Comparison of ENCODE assay signal across 16 cellular contexts in the genomic region with DNA sequence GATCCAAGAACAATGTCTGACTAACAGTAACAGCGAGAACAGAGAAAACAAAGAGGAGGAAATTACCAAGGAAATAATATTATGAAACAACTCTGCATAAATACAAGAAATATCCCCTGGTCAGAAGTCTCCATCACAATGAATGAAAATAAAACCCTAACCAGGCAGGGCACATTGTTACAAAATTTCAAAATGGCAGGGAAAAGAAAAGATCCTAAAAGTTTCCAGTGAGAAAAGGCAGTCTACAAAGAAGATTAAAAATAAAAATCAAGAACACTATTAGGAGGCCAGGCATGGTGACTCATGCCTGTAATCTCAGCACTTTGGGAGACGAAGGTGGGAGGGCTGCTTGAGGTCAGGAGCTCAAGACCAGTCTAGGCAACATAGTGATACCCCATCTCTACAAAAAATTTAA. TPM values are rescaled to one million over a fixed set of nuclear protein-coding genes. Genes with fewer than 3 reads are reported as not detected.
DNase-seq lines count a peak whose midpoint lies in the region; ATAC-seq, FAIRE-seq and TF ChIP-seq lines count a peak whose summit lies in the region.
"Had no signal": no experiment of that assay in that cellular context is flagged by ENCODE, and none has a peak within 500 bp of the region (broad histone marks: within the 10 kb centered on the region; RNA-seq: fewer than 3 reads in every experiment).

No MANE protein-coding gene starts in this region.

- H3K4me1 ChIP-seq in ACC112 (ENCODE audit: control insufficient read depth, insufficient read depth, low read length, unreplicated experiment) = peaks cover 64% of the 10 kb centered on the region
- H3K4me1 ChIP-seq: neural progenitor cell had no signal

- TF ChIP-seq CTCF in endothelial cell (IDR thresholded peaks at IDR 0.05; ENCODE audit: unreplicated experiment) = no peak

- H3K9me3 Mint-ChIP-seq in endothelial cell (ENCODE audit: unreplicated experiment) = no peaks in the 10 kb centered on the region
- no peaks in the 10 kb centered on the region for H3K9me3 Mint-ChIP-seq in activated T-cell treated with anti-CD3 and anti-CD28 coated beads, Interleukin-2, amount 50 U/mL, for 72 hours
- H3K9me3 Mint-ChIP-seq: activated naive CD4-positive, alpha-beta T cell treated with anti-CD3 and anti-CD28 coated beads, Interleukin-2, amount 50 U/mL, for 72 hours; neural progenitor cell had no signal

- H2AFZ ChIP-seq in ACC112 (ENCODE audit: low read length, unreplicated experiment) = no peak overlapping the region
- H2AFZ ChIP-seq: neural progenitor cell had no signal

- H3K4me3 Mint-ChIP-seq in endothelial cell (ENCODE audit: unreplicated experiment) = peak overlapping the region; percentile 29
- no peak overlapping the region for H3K4me3 Mint-ChIP-seq in activated T-cell treated with anti-CD3 and anti-CD28 coated beads, Interleukin-2, amount 50 U/mL, for 72 hours
- H3K4me3 Mint-ChIP-seq: neural progenitor cell, type B pancreatic cell had no signal

- peaks cover 16% of the 10 kb centered on the region for H3K36me3 Mint-ChIP-seq in endothelial cell (ENCODE audit: low read depth, unreplicated experiment)
- H3K36me3 Mint-ChIP-seq in activated T-cell treated with anti-CD3 and anti-CD28 coated beads, Interleukin-2, amount 50 U/mL, for 72 hours (ENCODE audit: insufficient read depth in 2 of 2) = no peaks in the 10 kb centered on the region
- H3K36me3 Mint-ChIP-seq: activated naive CD4-positive, alpha-beta T cell treated with anti-CD3 and anti-CD28 coated beads, Interleukin-2, amount 50 U/mL, for 72 hours had no signal

- DNase-seq in RCC 7860 (ENCODE audit: low spot score) (no peak), endothelial cell (ENCODE audit: low spot score) (no peak), myocyte (ENCODE audit: low read depth) (peak; percentile 53), NCI-H2081 treated with DMSO at 0.1 percent for 48 hours (lab: John Stamatoyannopoulos, UW) (no peak)
- no peak for DNase-seq in activated T-cell treated with anti-CD3 and anti-CD28 coated beads, Interleukin-2, amount 50 U/mL, for 72 hours
- DNase-seq: activated CD8-positive, alpha-beta memory T cell treated with anti-CD3 and anti-CD28 coated beads, Interleukin-2, amount 50 U/mL, for 4 hours; COR-L47; NCI-H1694; NCI-H774 had no signal

- peak overlapping the region; percentile 40 for H3K27ac Mint-ChIP-seq in endothelial cell (ENCODE audit: unreplicated experiment)
- H3K27ac Mint-ChIP-seq in activated T-cell treated with anti-CD3 and anti-CD28 coated beads, Interleukin-2, amount 50 U/mL, for 72 hours = no peak overlapping the region
- H3K27ac Mint-ChIP-seq: activated naive CD4-positive, alpha-beta T cell treated with anti-CD3 and anti-CD28 coated beads, Interleukin-2, amount 50 U/mL, for 72 hours; neural progenitor cell; type B pancreatic cell had no signal

- peak; percentile 8 for FAIRE-seq in RCC 7860 (lab: Jason Lieb, UNC)

- peaks cover 16% of the 10 kb centered on the region for H3K4me1 Mint-ChIP-seq in endothelial cell (ENCODE audit: unreplicated experiment)
- H3K4me1 Mint-ChIP-seq in activated T-cell treated with anti-CD3 and anti-CD28 coated beads, Interleukin-2, amount 50 U/mL, for 72 hours (ENCODE audit: low read depth) = no peaks in the 10 kb centered on the region
- H3K4me1 Mint-ChIP-seq: neural progenitor cell had no signal

- 0 out of 2 replicates have a peak overlapping the region, but pooled peaks have one; percentile 9 for H3K4me3 ChIP-seq in ACC112 (ENCODE audit: low read depth, low read length)
- H3K4me3 ChIP-seq: neural progenitor cell had no signal

- H3K27me3 ChIP-seq in ACC112 (ENCODE audit: insufficient read depth, low read length) = no peaks in the 10 kb centered on the region
- H3K27me3 ChIP-seq: neural progenitor cell had no signal

- no peaks in the 10 kb centered on the region for H3K27me3 Mint-ChIP-seq in endothelial cell (ENCODE audit: unreplicated experiment)
- no peaks in the 10 kb centered on the region for H3K27me3 Mint-ChIP-seq in activated T-cell treated with anti-CD3 and anti-CD28 coated beads, Interleukin-2, amount 50 U/mL, for 72 hours (ENCODE audit: low read depth)
- H3K27me3 Mint-ChIP-seq: type B pancreatic cell had no signal

- peaks cover 93% of the 10 kb centered on the region for H3K79me2 ChIP-seq in ACC112 (ENCODE audit: control insufficient read depth, insufficient read depth, low read length, unreplicated experiment)

- ATAC-seq in GM21528 (IDR thresholded peaks at IDR 0.05; ENCODE audit: low FRiP score, unreplicated experiment) (no peak), HG03280 (IDR thresholded peaks at IDR 0.05; ENCODE audit: unreplicated experiment) (no peak)
- no peak for ATAC-seq in activated T-cell treated with anti-CD3 and anti-CD28 coated beads, Interleukin-2, amount 50 U/mL, for 72 hours (replicated peaks in 1 of 2)
- ATAC-seq: activated naive CD4-positive, alpha-beta T cell treated with anti-CD3 and anti-CD28 coated beads, Interleukin-2, amount 50 U/mL, for 72 hours had no signal

- H3K36me3 ChIP-seq in ACC112 (ENCODE audit: insufficient read depth, low read length) = peaks cover 17% of the 10 kb centered on the region
- H3K36me3 ChIP-seq: neural progenitor cell had no signal

- peak overlapping the region; percentile 81 for H3K27ac ChIP-seq in ACC112 (ENCODE audit: low read depth, low read length)
- H3K27ac ChIP-seq: neural progenitor cell, VCaP had no signal

RNA-seq across cellular contexts. Expression of a gene that starts 47.9 kb away (rescaled TPM):
- total RNA-seq in endothelial cell (ENCODE audit: unreplicated experiment) (188 TPM), myocyte (109 and 153 TPM in 2 replicates)
- polyA plus RNA-seq in myocyte (2012) = 79.1 TPM
- total RNA-seq in activated T-cell treated with anti-CD3 and anti-CD28 coated beads, Interleukin-2, amount 50 U/mL, for 72 hours = 10 to 100 TPM; 12.1 to 18.8 TPM
